In genomic region chr20:55143605-55144004, GRCh38 we compare ENCODE assay signal across 19 cellular contexts.
DNase-seq lines count a peak whose midpoint lies in the region; ATAC-seq, FAIRE-seq and TF ChIP-seq lines count a peak whose summit lies in the region.
"Had no signal": no experiment of that assay in that cellular context is flagged by ENCODE, and none has a peak within 500 bp of the region (broad histone marks: within the 10 kb centered on the region; RNA-seq: fewer than 3 reads in every experiment).

No MANE protein-coding gene starts in this region.

- no peak for TF ChIP-seq RAD21 in GM12878 (IDR thresholded peaks at IDR 0.05; ENCODE audit: insufficient read depth, low read depth, low read length)

- H3K79me2 ChIP-seq in GM12878 (ENCODE audit: control insufficient read depth, insufficient read depth, low read length): no peaks in the 10 kb centered on the region
- no peaks in the 10 kb centered on the region for H3K79me2 ChIP-seq in hepatocyte
- no peaks in the 10 kb centered on the region for H3K79me2 ChIP-seq in GM23248 (ENCODE audit: insufficient read depth)

- no peaks in the 10 kb centered on the region for H3K9me2 ChIP-seq in hepatocyte (replicated peaks; ENCODE audit: insufficient read depth)
- no peaks in the 10 kb centered on the region for H3K9me2 ChIP-seq in GM23248 (ENCODE audit: insufficient read depth)

- H3K36me3 ChIP-seq in GM12878 (ENCODE audit: control insufficient read depth in 2 of 2, insufficient read depth in 2 of 2, low read length in 1 of 2) (no peaks in the 10 kb centered on the region), hepatocyte (replicated peaks; ENCODE audit: insufficient read depth, low read depth) (no peaks in the 10 kb centered on the region), GM23248 (ENCODE audit: low read depth) (no peaks in the 10 kb centered on the region)
- H3K36me3 ChIP-seq: BLaER1 treated with 17β-estradiol and CSF1 and Interleukin-3, amounts not matched to agents 10 nM and 100 nM had no signal

- H3K4me2 ChIP-seq in GM12878 (ENCODE audit: control insufficient read depth, insufficient read depth) (no peak overlapping the region), hepatocyte (no peak overlapping the region), GM23248 (ENCODE audit: unreplicated experiment) (no peak overlapping the region)
- H3K4me2 ChIP-seq: BLaER1 treated with 17β-estradiol and CSF1 and Interleukin-3, amounts not matched to agents 10 nM and 100 nM had no signal

- H3K4me3 ChIP-seq in GM12878: no peak overlapping the region
- H3K4me3 ChIP-seq in hepatocyte: no peak overlapping the region
- no peak overlapping the region for H3K4me3 ChIP-seq in foreskin fibroblast (ENCODE audit: low read depth in 1 of 2, low read length in 2 of 2)
- no peak overlapping the region for H3K4me3 ChIP-seq in GM23248
- H3K4me3 ChIP-seq: BLaER1 treated with 17β-estradiol and CSF1 and Interleukin-3, amounts not matched to agents 10 nM and 100 nM had no signal

- H3K27me3 ChIP-seq in GM12878 (replicated peaks in 1 of 2; ENCODE audit: control insufficient read depth in 2 of 2, insufficient read depth in 2 of 2, low read length in 1 of 2) (no peaks in the 10 kb centered on the region), hepatocyte (no peaks in the 10 kb centered on the region), GM23248 (replicated peaks; ENCODE audit: insufficient read depth) (no peaks in the 10 kb centered on the region)
- H3K27me3 ChIP-seq: BLaER1 treated with 17β-estradiol and CSF1 and Interleukin-3, amounts not matched to agents 10 nM and 100 nM had no signal

- TF ChIP-seq POLR2A in GM12878 (IDR thresholded peaks at IDR 0.05; ENCODE audit: low read depth, low read length): no peak

- H3K9me3 ChIP-seq in GM12878 (replicated peaks; ENCODE audit: control insufficient read depth, insufficient read depth, low read length) (no peaks in the 10 kb centered on the region), hepatocyte (ENCODE audit: low read depth) (no peaks in the 10 kb centered on the region), GM23248 (ENCODE audit: low read depth) (no peaks in the 10 kb centered on the region)
- H3K9me3 ChIP-seq: BLaER1 treated with 17β-estradiol and CSF1 and Interleukin-3, amounts not matched to agents 10 nM and 100 nM had no signal

- peak; percentile 31 for DNase-seq in NCI-H748 (lab: John Stamatoyannopoulos, UW; ENCODE audit: unreplicated experiment)
- DNase-seq in NCI-H748 treated with DMSO at 0.1 percent for 48 hours (lab: John Stamatoyannopoulos, UW): no peak
- DNase-seq in GM12878 (ENCODE audit: low read depth, low spot score): no peak
- peak; percentile 10 for DNase-seq in hepatocyte (ENCODE audit: low spot score)
- DNase-seq in foreskin fibroblast: no peak
- DNase-seq in GM23248: no peak
- DNase-seq in GM20000 (ENCODE audit: low spot score): no peak
- DNase-seq: 8988T; CD8-positive, alpha-beta T cell; DND-41; Karpas-422; NCI-H187; NCI-H226; NCI-H524; SHP77 had no signal

- intact Hi-C loops in GM12878 (cut with micrococcal nuclease; ENCODE audit: unreplicated experiment): no loop called here

- TF ChIP-seq CTCF in GM12878 (IDR thresholded peaks at IDR 0.05 in 2 of 3, conservative IDR thresholded peaks at IDR 0.05 in 1 of 3; ENCODE audit: control insufficient read depth in 2 of 3, extremely low read depth in 1 of 3, insufficient read depth in 1 of 3, low read depth in 3 of 3, low read length in 3 of 3): no peak
- TF ChIP-seq CTCF in hepatocyte (IDR thresholded peaks at IDR 0.05; ENCODE audit: poor library complexity): no peak
- no peak for TF ChIP-seq CTCF in foreskin fibroblast (IDR thresholded peaks at IDR 0.05; ENCODE audit: low read depth, low read length)
- TF ChIP-seq CTCF in GM20000 (IDR thresholded peaks at IDR 0.05; ENCODE audit: extremely low read depth, missing control alignments): no peak

- RAD21 ChIA-PET in GM12878 (lab: Charles Lee; ENCODE audit: unreplicated experiment): no interaction called here

- TF ChIP-seq EP300 in GM12878 (IDR thresholded peaks at IDR 0.05; ENCODE audit: borderline replicate concordance in 1 of 2, control insufficient read depth in 1 of 2, low read depth in 2 of 2, low read length in 2 of 2): no peak

- no peak for ATAC-seq in GM12878
- ATAC-seq in GM18520 (IDR thresholded peaks at IDR 0.05; ENCODE audit: unreplicated experiment): no peak
- ATAC-seq: CD8-positive, alpha-beta T cell had no signal

- H3K4me1 ChIP-seq in GM12878 (ENCODE audit: control insufficient read depth, insufficient read depth, low read length) (no peaks in the 10 kb centered on the region), hepatocyte (ENCODE audit: insufficient read depth) (peaks cover 3% of the 10 kb centered on the region), GM23248 (ENCODE audit: insufficient read depth) (no peaks in the 10 kb centered on the region)

- SMC1A ChIA-PET in GM12878 (lab: Charles Lee; ENCODE audit: uncharacterized antibody, unreplicated experiment): interaction anchor here (1.2 to 1.4 kb wide), 2 partner anchors 26 to 35 kb away, joined by 3 read pairs; no protein-coding TSS in a partner anchor

- H3K9ac ChIP-seq in GM12878 (ENCODE audit: control insufficient read depth, insufficient read depth, low read length) (no peak overlapping the region), GM23248 (no peak overlapping the region)
- H3K9ac ChIP-seq: BLaER1 treated with 17β-estradiol and CSF1 and Interleukin-3, amounts not matched to agents 10 nM and 100 nM had no signal

- no peak for FAIRE-seq in GM12878 (lab: Jason Lieb, UNC)
- FAIRE-seq: GM12891, H1 had no signal

- H3K27ac ChIP-seq in GM12878 (ENCODE audit: control insufficient read depth, insufficient read depth) (no peak overlapping the region), hepatocyte (no peak overlapping the region), GM23248 (no peak overlapping the region)
- H3K27ac ChIP-seq: BLaER1 treated with 17β-estradiol and CSF1 and Interleukin-3, amounts not matched to agents 10 nM and 100 nM had no signal

- POLR2A ChIA-PET in GM12878 (lab: Charles Lee): no interaction called here

- H2AFZ ChIP-seq in GM12878 (ENCODE audit: control insufficient read depth, low read depth, low read length): no peak overlapping the region
- H2AFZ ChIP-seq in hepatocyte: no peak overlapping the region
- H2AFZ ChIP-seq in GM23248: no peak overlapping the region

- CTCF ChIA-PET in GM12878 (lab: Yijun Ruan, JAX): interaction anchor here (1.0 kb wide), 1 partner anchor 80 kb away, joined by 3 read pairs; no protein-coding TSS in a partner anchor

- H3F3A ChIP-seq in GM23248 (ENCODE audit: insufficient read depth): no peaks in the 10 kb centered on the region

- in situ Hi-C loops in GM12878 (cut with MboI) (no loop called here), GM23248 (cut with MboI) (no loop called here)

- no TSS peak for BruUV-seq in GM12878 (replicated peaks; lab: Mats Ljungman, UMichigan)

- no peaks in the 10 kb centered on the region for H4K20me1 ChIP-seq in GM12878 (ENCODE audit: control insufficient read depth, insufficient read depth)
- H4K20me1 ChIP-seq in hepatocyte (ENCODE audit: insufficient read depth, poor library complexity, severe bottlenecking): no peaks in the 10 kb centered on the region
- no peaks in the 10 kb centered on the region for H4K20me1 ChIP-seq in GM23248 (ENCODE audit: insufficient read depth)
- H4K20me1 ChIP-seq: BLaER1 treated with 17β-estradiol and CSF1 and Interleukin-3, amounts not matched to agents 10 nM and 100 nM had no signal

TF ChIP-seq in GM12878, 131 proteins besides CTCF, POLR2A, EP300 and RAD21:
- no peak for TF ChIP-seq RCOR1 (conservative IDR thresholded peaks at IDR 0.05; ENCODE audit: low read depth, low read length)
- TF ChIP-seq ZNF24 (IDR thresholded peaks at IDR 0.05): 0 out of 2 replicates have a peak, but pooled peaks have one; percentile 3
- TF ChIP-seq NRF1 (conservative IDR thresholded peaks at IDR 0.05; ENCODE audit: low read depth, low read length): no peak

Comparison
In these comparisons a context has a peak if more than half of its experiments do, and no peak if none do; other contexts are left out.
1. DNase-seq: peak in NCI-H748 (single experiment) and hepatocyte (single experiment); none in NCI-H748 treated with DMSO at 0.1 percent for 48 hours (single experiment), GM12878 (single experiment), foreskin fibroblast (0 of 2), GM23248 (single experiment) and GM20000 (single experiment).